ENCODE assay signal across 1 cellular context in genomic region chr2:27972311-27972710, GRCh38.
TF ChIP-seq lines count a peak whose summit lies in the region.

No MANE protein-coding gene starts in this region.

TF ChIP-seq in endothelial cell of umbilical vein, 7 proteins besides CTCF, POLR2A, EP300 and RAD21 (continued from another document):
- no peak for TF ChIP-seq FOS (IDR thresholded peaks at IDR 0.05; ENCODE audit: borderline replicate concordance, insufficient read depth, low read length)
